Comparison of ENCODE assay signal across 1 cellular context in the genomic region with DNA sequence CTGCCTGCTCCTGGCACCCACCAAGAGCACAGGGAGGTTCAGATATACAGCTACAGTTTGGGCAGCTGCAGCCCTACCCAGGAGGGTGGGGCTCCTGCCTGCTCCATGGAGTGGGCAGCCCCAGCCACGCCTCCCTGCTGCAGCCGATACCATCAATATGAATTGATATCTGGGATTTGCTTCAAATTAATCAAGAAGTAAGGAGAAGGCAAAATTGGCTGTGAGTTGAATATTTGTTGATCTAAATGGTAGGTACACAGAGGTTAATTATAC.
TF ChIP-seq lines count a peak whose summit lies in the region.

No MANE protein-coding gene starts in this region.

TF ChIP-seq in H1, 55 proteins besides CTCF, POLR2A, EP300 and RAD21:
- TF ChIP-seq CHD1 (IDR thresholded peaks at IDR 0.05; ENCODE audit: low read depth, low read length), result no peak
- no peak for TF ChIP-seq NANOG (IDR thresholded peaks at IDR 0.05; ENCODE audit: insufficient read depth, low read depth, low read length, poor library complexity, severe bottlenecking)
- no peak for TF ChIP-seq CEBPB (IDR thresholded peaks at IDR 0.05; ENCODE audit: low read depth, low read length)
- no peak for TF ChIP-seq BRCA1 (IDR thresholded peaks at IDR 0.05; ENCODE audit: low read depth, low read length)
- TF ChIP-seq MAFK (IDR thresholded peaks at IDR 0.05; ENCODE audit: low read depth, low read length), result no peak
- no peak for TF ChIP-seq TAF1 (IDR thresholded peaks at IDR 0.05; ENCODE audit: low read depth, low read length)
- TF ChIP-seq, protein P1, sequence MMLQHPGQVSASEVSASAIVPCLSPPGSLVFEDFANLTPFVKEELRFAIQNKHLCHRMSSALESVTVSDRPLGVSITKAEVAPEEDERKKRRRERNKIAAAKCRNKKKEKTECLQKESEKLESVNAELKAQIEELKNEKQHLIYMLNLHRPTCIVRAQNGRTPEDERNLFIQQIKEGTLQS (IDR thresholded peaks at IDR 0.05; ENCODE audit: insufficient read depth, low read depth, low read length), result no peak
- no peak for TF ChIP-seq ZNF274 (IDR thresholded peaks at IDR 0.05; ENCODE audit: borderline replicate concordance, extremely low read depth, low read length)
- TF ChIP-seq EZH2 (IDR thresholded peaks at IDR 0.05; ENCODE audit: low read depth, low read length, severe bottlenecking), result no peak
- no peak for TF ChIP-seq SIRT6 (IDR thresholded peaks at IDR 0.05; ENCODE audit: low read length)
- no peak for TF ChIP-seq YY1 (IDR thresholded peaks at IDR 0.05; ENCODE audit: low read depth, low read length)
- no peak for TF ChIP-seq POLR2AphosphoS5 (IDR thresholded peaks at IDR 0.05; ENCODE audit: low read depth, low read length)
- no peak for TF ChIP-seq TAF7 (optimal IDR thresholded peaks at IDR 0.05; ENCODE audit: borderline replicate concordance, low read depth, low read length)
- no peak for TF ChIP-seq CBX8 (IDR thresholded peaks at IDR 0.05; ENCODE audit: borderline replicate concordance, low read depth, low read length)
- no peak for TF ChIP-seq NRF1 (IDR thresholded peaks at IDR 0.05; ENCODE audit: low read depth, low read length)
- no peak for TF ChIP-seq CTBP2 (IDR thresholded peaks at IDR 0.05; ENCODE audit: borderline replicate concordance, insufficient read depth, insufficient read length, low read length)
